Comparison of ENCODE assay signal across 8 cellular contexts in genomic region chr6:63805808-63806572, GRCh38.
A peak's percentile ranks its signal among the peaks of the same experiment; 100 is the strongest.
DNase-seq lines count a peak whose midpoint lies in the region; ATAC-seq lines count a peak whose summit lies in the region.

No MANE protein-coding gene starts in this region.

- DNase-seq in GM04504 (ENCODE audit: low read depth): peak; percentile 68
- DNase-seq in RKO (ENCODE audit: low spot score): peak; percentile 76
- peak; percentile 80 for DNase-seq in fibroblast of gingiva (ENCODE audit: low read depth)
- peak; percentile 98 for DNase-seq in renal cortical epithelial cell (ENCODE audit: low read depth)
- DNase-seq in NAMALWA (ENCODE audit: low spot score): no peak
- no peak for DNase-seq in stimulated activated naive CD4-positive, alpha-beta T cell treated with Interleukin-2 at 50 U/mL for 16 hours (lab: John Stamatoyannopoulos, UW)
- DNase-seq in NCI-H2107 treated with DMSO at 0.1 percent for 48 hours (lab: John Stamatoyannopoulos, UW; ENCODE audit: unreplicated experiment): no peak

- no peak for ATAC-seq in HG03520 (IDR thresholded peaks at IDR 0.05; ENCODE audit: unreplicated experiment)

Comparison
In these comparisons a context has a peak if more than half of its experiments do, and no peak if none do; other contexts are left out.
1. DNase-seq: peak in GM04504 (single experiment), RKO (single experiment), fibroblast of gingiva (single experiment) and renal cortical epithelial cell (single experiment); none in NAMALWA (single experiment), stimulated activated naive CD4-positive, alpha-beta T cell treated with Interleukin-2 at 50 U/mL for 16 hours (single experiment) and NCI-H2107 treated with DMSO at 0.1 percent for 48 hours (single experiment).